1 cellular context compared by ENCODE assay signal in the genomic region with DNA sequence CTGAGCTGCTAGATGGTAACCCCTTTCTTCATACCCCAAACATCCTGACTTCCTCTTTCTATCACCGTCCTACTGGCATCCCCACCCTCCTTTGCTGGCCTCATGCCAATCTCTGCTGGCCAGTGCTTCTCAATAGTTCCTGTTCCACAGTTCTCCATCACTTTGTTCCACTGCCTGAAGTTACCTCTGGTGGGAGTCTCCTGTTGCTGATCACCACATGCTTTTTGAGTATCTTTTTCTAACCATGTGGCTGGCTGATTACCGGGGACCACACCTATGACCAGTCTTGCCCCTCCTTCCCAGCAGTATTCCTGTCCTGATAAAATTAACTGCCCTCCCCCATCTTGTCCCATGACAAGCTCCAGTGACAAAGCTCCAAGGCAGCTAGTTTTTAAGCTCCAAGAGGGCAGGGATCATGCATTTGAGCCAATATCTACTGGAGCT.
TF ChIP-seq lines count a peak whose summit lies in the region.

No MANE protein-coding gene starts in this region.

TF ChIP-seq in GM23338, 12 proteins besides CTCF, POLR2A, EP300 and RAD21 (continued from another document):
- TF ChIP-seq, protein P1, sequence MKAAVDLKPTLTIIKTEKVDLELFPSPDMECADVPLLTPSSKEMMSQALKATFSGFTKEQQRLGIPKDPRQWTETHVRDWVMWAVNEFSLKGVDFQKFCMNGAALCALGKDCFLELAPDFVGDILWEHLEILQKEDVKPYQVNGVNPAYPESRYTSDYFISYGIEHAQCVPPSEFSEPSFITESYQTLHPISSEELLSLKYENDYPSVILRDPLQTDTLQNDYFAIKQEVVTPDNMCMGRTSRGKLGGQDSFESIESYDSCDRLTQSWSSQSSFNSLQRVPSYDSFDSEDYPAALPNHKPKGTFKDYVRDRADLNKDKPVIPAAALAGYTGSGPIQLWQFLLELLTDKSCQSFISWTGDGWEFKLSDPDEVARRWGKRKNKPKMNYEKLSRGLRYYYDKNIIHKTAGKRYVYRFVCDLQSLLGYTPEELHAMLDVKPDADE (IDR thresholded peaks at IDR 0.05), result no peak
